Comparison of ENCODE assay signal across 27 cellular contexts in genomic region chr5:100004969-100005368, GRCh38.
"Had no signal": no experiment of that assay in that cellular context is flagged by ENCODE, and none has a peak within 500 bp of the region (broad histone marks: within the 10 kb centered on the region; RNA-seq: fewer than 3 reads in every experiment).

No MANE protein-coding gene starts in this region.

- ATAC-seq: activated CD8-positive, alpha-beta memory T cell treated with anti-CD3 and anti-CD28 coated beads, Interleukin-2, amount 10 ng/mL, durations not matched to agents 7 days and 5 days; activated CD8-positive, alpha-beta T cell treated with anti-CD3 and anti-CD28 coated beads for 36 hours; activated naive CD8-positive, alpha-beta T cell treated with anti-CD3 and anti-CD28 coated beads, Interleukin-2, amount 50 U/mL, for 24 hours; heart right ventricle; left lung; naive thymus-derived CD4-positive, alpha-beta T cell; stimulated activated effector memory CD8-positive, alpha-beta T cell treated with anti-CD3 and anti-CD28 coated beads, Interleukin-12 subunit alpha, Interleukin-12 subunit beta, amount 100 ng/mL, for 72 hours; T-cell had no signal

- H3K36me3 ChIP-seq: heart right ventricle, left lung, neural progenitor cell, stomach, suprapubic skin, tibial nerve, uterus, WERI-Rb-1 had no signal

- H3K27me3 ChIP-seq: heart right ventricle, left lung, neural progenitor cell, stomach, suprapubic skin, tibial nerve, uterus had no signal

- H3K4me3 Mint-ChIP-seq: activated CD4-positive, alpha-beta T cell treated with anti-CD3 and anti-CD28 coated beads, Interleukin-2, amount 10 ng/mL, durations not matched to agents 7 days and 5 days; activated CD8-positive, alpha-beta memory T cell treated with anti-CD3 and anti-CD28 coated beads, Interleukin-2, amount 10 ng/mL, durations not matched to agents 7 days and 5 days; activated CD8-positive, alpha-beta T cell treated with anti-CD3 and anti-CD28 coated beads for 36 hours; activated naive CD8-positive, alpha-beta T cell treated with anti-CD3 and anti-CD28 coated beads, Interleukin-2, amount 50 U/mL, for 24 hours; activated T-helper 1 cell treated with anti-CD3 and anti-CD28 coated beads, Interleukin-12 subunit alpha, Interleukin-12 subunit beta, Interleukin-2, Interleukin-4 antibody, amounts not matched to agents 30 ng/mL and 10 ng/mL and 1 ng/mL, durations not matched to agents 14 hours and 24 hours and 36 hours; dendritic cell treated with granulocyte-macrophage colony-stimulating factor and Interleukin-4, amounts not matched to agents 40 ng/mL and 50 ng/mL, for 4 days; naive thymus-derived CD4-positive, alpha-beta T cell; neural progenitor cell; stimulated activated effector memory CD8-positive, alpha-beta T cell treated with anti-CD3 and anti-CD28 coated beads, Interleukin-12 subunit alpha, Interleukin-12 subunit beta, amount 100 ng/mL, for 72 hours; T-cell had no signal

- H3K27me3 Mint-ChIP-seq: activated CD4-positive, alpha-beta T cell treated with anti-CD3 and anti-CD28 coated beads, Interleukin-2, amount 10 ng/mL, durations not matched to agents 7 days and 5 days; activated CD8-positive, alpha-beta memory T cell treated with anti-CD3 and anti-CD28 coated beads, Interleukin-2, amount 10 ng/mL, durations not matched to agents 7 days and 5 days; activated CD8-positive, alpha-beta T cell treated with anti-CD3 and anti-CD28 coated beads for 36 hours; activated naive CD8-positive, alpha-beta T cell treated with anti-CD3 and anti-CD28 coated beads, Interleukin-2, amount 50 U/mL, for 24 hours; dendritic cell treated with granulocyte-macrophage colony-stimulating factor and Interleukin-4, amounts not matched to agents 40 ng/mL and 50 ng/mL, for 4 days; naive thymus-derived CD4-positive, alpha-beta T cell; T-cell had no signal

- H3K9me3 ChIP-seq: left lung, stomach, suprapubic skin, uterus had no signal

- H3K36me3 Mint-ChIP-seq: activated CD8-positive, alpha-beta memory T cell treated with anti-CD3 and anti-CD28 coated beads, Interleukin-2, amount 10 ng/mL, durations not matched to agents 7 days and 5 days; naive thymus-derived CD4-positive, alpha-beta T cell; neural progenitor cell; stimulated activated effector memory CD8-positive, alpha-beta T cell treated with anti-CD3 and anti-CD28 coated beads, Interleukin-12 subunit alpha, Interleukin-12 subunit beta, amount 100 ng/mL, for 72 hours; T-cell had no signal

- H3K4me3 ChIP-seq: heart right ventricle, left lung, lung, neural progenitor cell, stomach, suprapubic skin, tibial nerve, uterus had no signal

- DNase-seq: activated CD4-positive, alpha-beta T cell treated with anti-CD3 and anti-CD28 coated beads, Interleukin-2, amount 10 ng/mL, durations not matched to agents 7 days and 5 days; activated CD4-positive, CD25-positive, alpha-beta regulatory T cell treated with anti-CD3 and anti-CD28 coated beads, Interleukin-2, amount 50 U/mL, for 72 hours; activated CD8-positive, alpha-beta memory T cell treated with anti-CD3 and anti-CD28 coated beads, Interleukin-2, amount 10 ng/mL, durations not matched to agents 7 days and 5 days; activated CD8-positive, alpha-beta T cell treated with anti-CD3 and anti-CD28 coated beads for 36 hours; activated gamma-delta T cell; activated naive CD4-positive, alpha-beta T cell treated with anti-CD3 and anti-CD28 coated beads, Interleukin-2, amount 50 U/mL, for 16 hours; activated naive CD8-positive, alpha-beta T cell treated with anti-CD3 and anti-CD28 coated beads, Interleukin-2, amount 50 U/mL, for 24 hours; activated T-cell treated with anti-CD3 and anti-CD28 coated beads for 4 hours; effector CD4-positive, alpha-beta T cell; heart right ventricle; islet precursor cell; left lung; naive thymus-derived CD4-positive, alpha-beta T cell; posterior cingulate gyrus; retina; stimulated activated CD4-positive, alpha-beta T cell treated with anti-CD3 and anti-CD28 coated beads, Interleukin-12 subunit alpha, Interleukin-12 subunit beta, amount 100 ng/mL, for 4 hours; stomach; T-cell; uterus; WERI-Rb-1 had no signal

- H2AFZ ChIP-seq: neural progenitor cell had no signal

- H3K9me3 Mint-ChIP-seq: activated CD4-positive, alpha-beta T cell treated with anti-CD3 and anti-CD28 coated beads, Interleukin-2, amount 10 ng/mL, durations not matched to agents 7 days and 5 days; activated naive CD8-positive, alpha-beta T cell treated with anti-CD3 and anti-CD28 coated beads, Interleukin-2, amount 50 U/mL, for 24 hours; activated T-helper 1 cell treated with anti-CD3 and anti-CD28 coated beads, Interleukin-12 subunit alpha, Interleukin-12 subunit beta, Interleukin-2, Interleukin-4 antibody, amounts not matched to agents 30 ng/mL and 10 ng/mL and 1 ng/mL, durations not matched to agents 14 hours and 24 hours and 36 hours; neural progenitor cell had no signal

- H3K4me1 ChIP-seq: heart right ventricle, left lung, neural progenitor cell, stomach, suprapubic skin, tibial nerve, uterus had no signal

- H3K9ac ChIP-seq: neural progenitor cell had no signal

- H3K27ac ChIP-seq: heart right ventricle, left lung, neural progenitor cell, stomach, suprapubic skin, tibial nerve, uterus, WERI-Rb-1 had no signal

- H3K27ac Mint-ChIP-seq: activated CD4-positive, alpha-beta T cell treated with anti-CD3 and anti-CD28 coated beads, Interleukin-2, amount 10 ng/mL, durations not matched to agents 7 days and 5 days; activated CD8-positive, alpha-beta memory T cell treated with anti-CD3 and anti-CD28 coated beads, Interleukin-2, amount 10 ng/mL, durations not matched to agents 7 days and 5 days; activated CD8-positive, alpha-beta T cell treated with anti-CD3 and anti-CD28 coated beads for 36 hours; activated naive CD8-positive, alpha-beta T cell treated with anti-CD3 and anti-CD28 coated beads, Interleukin-2, amount 50 U/mL, for 24 hours; activated T-helper 1 cell treated with anti-CD3 and anti-CD28 coated beads, Interleukin-12 subunit alpha, Interleukin-12 subunit beta, Interleukin-2, Interleukin-4 antibody, amounts not matched to agents 30 ng/mL and 10 ng/mL and 1 ng/mL, durations not matched to agents 14 hours and 24 hours and 36 hours; dendritic cell treated with granulocyte-macrophage colony-stimulating factor and Interleukin-4, amounts not matched to agents 40 ng/mL and 50 ng/mL, for 4 days; naive thymus-derived CD4-positive, alpha-beta T cell; neural progenitor cell; stimulated activated effector memory CD8-positive, alpha-beta T cell treated with anti-CD3 and anti-CD28 coated beads, Interleukin-12 subunit alpha, Interleukin-12 subunit beta, amount 100 ng/mL, for 72 hours; T-cell had no signal

- H3K4me1 Mint-ChIP-seq: activated CD4-positive, alpha-beta T cell treated with anti-CD3 and anti-CD28 coated beads, Interleukin-2, amount 10 ng/mL, durations not matched to agents 7 days and 5 days; activated CD8-positive, alpha-beta memory T cell treated with anti-CD3 and anti-CD28 coated beads, Interleukin-2, amount 10 ng/mL, durations not matched to agents 7 days and 5 days; activated naive CD8-positive, alpha-beta T cell treated with anti-CD3 and anti-CD28 coated beads, Interleukin-2, amount 50 U/mL, for 24 hours; naive thymus-derived CD4-positive, alpha-beta T cell; neural progenitor cell; stimulated activated effector memory CD8-positive, alpha-beta T cell treated with anti-CD3 and anti-CD28 coated beads, Interleukin-12 subunit alpha, Interleukin-12 subunit beta, amount 100 ng/mL, for 72 hours; T-cell had no signal

- H3K4me2 ChIP-seq: neural progenitor cell had no signal
